8 cellular contexts compared by ENCODE assay signal in genomic region chr15:52179278-52180195, GRCh38. TPM values are rescaled to one million over a fixed set of nuclear protein-coding genes. Genes with fewer than 3 reads are reported as not detected.
DNase-seq lines count a peak whose midpoint lies in the region; ATAC-seq and TF ChIP-seq lines count a peak whose summit lies in the region.

No MANE protein-coding gene starts in this region.

- H3K27ac Mint-ChIP-seq in type B pancreatic cell, result peak overlapping the region; percentile 94

- H3K9ac ChIP-seq in adipocyte (ENCODE audit: low read length), result peak overlapping the region; percentile 84

- peak overlapping the region; percentile 87 for H3K4me3 ChIP-seq in GM12865 (ENCODE audit: low read depth, low read length)
- peak overlapping the region; percentile 91 for H3K4me3 ChIP-seq in adipocyte (ENCODE audit: low read length)

- no peaks in the 10 kb centered on the region for H3K4me1 ChIP-seq in adipocyte (ENCODE audit: control insufficient read depth, insufficient read depth, low read length)

- H3K9me3 Mint-ChIP-seq in type B pancreatic cell, result no peaks in the 10 kb centered on the region

- no peaks in the 10 kb centered on the region for H3K36me3 Mint-ChIP-seq in type B pancreatic cell

- peaks cover 9% of the 10 kb centered on the region for H3K4me1 Mint-ChIP-seq in type B pancreatic cell (ENCODE audit: unreplicated experiment)

- no peaks in the 10 kb centered on the region for H3K36me3 ChIP-seq in adipocyte (ENCODE audit: control insufficient read depth, insufficient read depth, low read length, severe bottlenecking)

- TF ChIP-seq CTCF in GM12865 (IDR thresholded peaks at IDR 0.05; ENCODE audit: insufficient read depth, low read depth, low read length, missing control alignments) (no peak), type B pancreatic cell (conservative IDR thresholded peaks at IDR 0.05) (peak; percentile 23)

- peak; percentile 83 for ATAC-seq in HG02571 (IDR thresholded peaks at IDR 0.05; ENCODE audit: unreplicated experiment)

- H3K27me3 Mint-ChIP-seq in type B pancreatic cell, result peaks cover 24% of the 10 kb centered on the region

- intact Hi-C loops in cardiac septum (cut with DNase I), result no loop called here

- DNase-seq in GM12865 (ENCODE audit: low read depth) (peak; percentile 91), NCI-H1048 (lab: John Stamatoyannopoulos, UW) (peak; percentile 62), SKM-1 treated with dmso at 0.1 percent for 144 hours (lab: John Stamatoyannopoulos, UW; ENCODE audit: unreplicated experiment) (peak; percentile 72), adipocyte (ENCODE audit: low read depth) (peak; percentile 88), cardiac septum (ENCODE audit: low spot score) (peak; percentile 88), pons (ENCODE audit: low spot score) (peak; percentile 56), type B pancreatic cell (ENCODE audit: extremely low spot score, unreplicated experiment) (peak; percentile 84)

- H3K4me3 Mint-ChIP-seq in type B pancreatic cell, result peak overlapping the region; percentile 95

- H3K27me3 ChIP-seq in adipocyte (replicated peaks; ENCODE audit: control insufficient read depth, insufficient read depth, low read length), result no peaks in the 10 kb centered on the region

- H3K9me3 ChIP-seq in adipocyte (ENCODE audit: control insufficient read depth, low read length), result no peaks in the 10 kb centered on the region

RNA-seq across cellular contexts. Expression of gene GNB5, which starts 11.7 kb away (rescaled TPM):
- 9.7 TPM for total RNA-seq in cardiac septum
- total RNA-seq in type B pancreatic cell (ENCODE audit: low replicate concordance), result 12.6 and 19.9 TPM in 2 replicates

Comparison
In these comparisons a context has a peak if more than half of its experiments do, and no peak if none do; other contexts are left out.
1. Peak in every context shown above with its lines: DNase-seq, ATAC-seq and H3K4me3 ChIP-seq.